ENCODE assay signal across 23 cellular contexts in the genomic region with DNA sequence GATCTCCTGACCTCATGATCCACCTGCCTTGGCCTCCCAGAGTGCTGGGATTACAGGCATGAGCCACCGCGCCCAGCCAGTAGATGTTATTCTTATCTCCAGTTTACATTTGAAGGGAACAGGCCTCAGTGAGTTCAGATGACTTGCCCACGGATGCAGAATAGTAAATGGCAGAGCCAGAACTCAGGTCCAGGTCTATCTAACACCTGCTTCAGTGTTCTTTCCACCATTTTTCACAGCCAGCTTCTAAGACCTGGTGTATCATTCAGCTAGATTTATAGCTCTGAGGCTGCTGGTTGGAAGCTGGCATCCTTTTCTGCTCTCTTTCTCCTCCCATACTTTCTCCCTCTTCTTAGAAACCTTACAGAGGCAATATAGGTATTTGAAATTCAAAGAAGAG. TPM values are rescaled to one million over a fixed set of nuclear protein-coding genes. Genes with fewer than 3 reads are reported as not detected.
"Had no signal": no experiment of that assay in that cellular context is flagged by ENCODE, and none has a peak within 500 bp of the region (broad histone marks: within the 10 kb centered on the region; RNA-seq: fewer than 3 reads in every experiment).

No MANE protein-coding gene starts in this region.

- DNase-seq: heart right ventricle; lower lobe of right lung; mammary epithelial cell; mesenchymal stem cell; naive B cell; ovary; right lobe of liver; stimulated activated CD4-positive, alpha-beta T cell treated with anti-CD3 and anti-CD28 coated beads, Interleukin-1b, Interleukin-23, amount 100 ng/mL, for 48 hours; stimulated activated CD4-positive, alpha-beta T cell treated with anti-CD3 and anti-CD28 coated beads, Interleukin-2, amount 100 ng/mL, for 48 hours; stimulated activated CD4-positive, alpha-beta T cell treated with anti-CD3 and anti-CD28 coated beads, Interleukin-4, amount 100 ng/mL, for 4 hours; stimulated activated CD8-positive, alpha-beta memory T cell treated with anti-CD3 and anti-CD28 coated beads, Interleukin-4, amount 100 ng/mL, for 48 hours; stimulated activated naive CD4-positive, alpha-beta T cell treated with Interleukin-2 at 50 U/mL for 16 hours; stimulated activated naive CD8-positive, alpha-beta T cell treated with anti-CD3 and anti-CD28 coated beads, Interleukin-15, amount 100 ng/mL, for 72 hours; substantia nigra; transverse colon; upper lobe of left lung had no signal

- H3K4me1 ChIP-seq: lower lobe of right lung, transverse colon, upper lobe of left lung, vagina had no signal

- H3K27ac ChIP-seq: hepatocyte, lower lobe of right lung, ovary, right lobe of liver, transverse colon, upper lobe of left lung, vagina had no signal

- H3K4me1 Mint-ChIP-seq: stimulated activated memory B cell treated with anti-CD40 and anti-IgM and Interleukin-4, amounts not matched to agents 10 μg/mL and 1 μg/mL and 100 μg/mL, for 72 hours; stimulated activated naive CD8-positive, alpha-beta T cell treated with anti-CD3 and anti-CD28 coated beads, Interleukin-15, amount 100 ng/mL, for 72 hours had no signal

- H3K9me3 ChIP-seq: heart right ventricle, lower lobe of right lung, ovary, right lobe of liver, transverse colon, upper lobe of left lung, vagina had no signal

- H3K27me3 ChIP-seq: heart right ventricle, hepatocyte, ovary, right lobe of liver, transverse colon, upper lobe of left lung, vagina had no signal

- H3K4me3 ChIP-seq: heart right ventricle, hepatocyte, lower lobe of right lung, ovary, right lobe of liver, smooth muscle cell, transverse colon, upper lobe of left lung, vagina had no signal

- H3K9me3 Mint-ChIP-seq: naive B cell; natural killer cell treated with Interleukin-12 subunit alpha and Interleukin-12 subunit beta and Interleukin-15 and Interleukin-18, amount 100 ng/mL, for 72 hours; stimulated activated memory B cell treated with anti-CD40 and anti-IgM and Interleukin-4, amounts not matched to agents 10 μg/mL and 1 μg/mL and 100 μg/mL, for 72 hours; stimulated activated naive CD8-positive, alpha-beta T cell treated with anti-CD3 and anti-CD28 coated beads, Interleukin-15, amount 100 ng/mL, for 72 hours had no signal

- H3K36me3 ChIP-seq: ovary had no signal

- ATAC-seq: lower lobe of right lung; natural killer cell treated with Interleukin-12 subunit alpha and Interleukin-12 subunit beta and Interleukin-15 and Interleukin-18, amount 100 ng/mL, for 72 hours; right lobe of liver; stimulated activated memory B cell treated with anti-CD40 and anti-IgM and Interleukin-4, amounts not matched to agents 10 μg/mL and 1 μg/mL and 100 μg/mL, for 72 hours; stimulated activated naive CD8-positive, alpha-beta T cell treated with anti-CD3 and anti-CD28 coated beads, Interleukin-15, amount 100 ng/mL, for 72 hours had no signal

- H3K27ac Mint-ChIP-seq: natural killer cell treated with Interleukin-12 subunit alpha and Interleukin-12 subunit beta and Interleukin-15 and Interleukin-18, amount 100 ng/mL, for 72 hours; progenitor cell of endocrine pancreas; stimulated activated memory B cell treated with anti-CD40 and anti-IgM and Interleukin-4, amounts not matched to agents 10 μg/mL and 1 μg/mL and 100 μg/mL, for 72 hours had no signal

- FAIRE-seq: keratinocyte had no signal

- H3K4me3 Mint-ChIP-seq: naive B cell; natural killer cell treated with Interleukin-12 subunit alpha and Interleukin-12 subunit beta and Interleukin-15 and Interleukin-18, amount 100 ng/mL, for 72 hours; stimulated activated memory B cell treated with anti-CD40 and anti-IgM and Interleukin-4, amounts not matched to agents 10 μg/mL and 1 μg/mL and 100 μg/mL, for 72 hours; stimulated activated naive CD8-positive, alpha-beta T cell treated with anti-CD3 and anti-CD28 coated beads, Interleukin-15, amount 100 ng/mL, for 72 hours had no signal

- H3K27me3 Mint-ChIP-seq: naive B cell; natural killer cell treated with Interleukin-12 subunit alpha and Interleukin-12 subunit beta and Interleukin-15 and Interleukin-18, amount 100 ng/mL, for 72 hours; progenitor cell of endocrine pancreas; stimulated activated memory B cell treated with anti-CD40 and anti-IgM and Interleukin-4, amounts not matched to agents 10 μg/mL and 1 μg/mL and 100 μg/mL, for 72 hours; stimulated activated naive CD8-positive, alpha-beta T cell treated with anti-CD3 and anti-CD28 coated beads, Interleukin-15, amount 100 ng/mL, for 72 hours had no signal

RNA-seq across cellular contexts. Expression of a gene that starts 10.8 kb away (rescaled TPM):
- total RNA-seq: natural killer cell treated with Interleukin-12 subunit alpha and Interleukin-12 subunit beta and Interleukin-15 and Interleukin-18, amount 100 ng/mL, for 72 hours had no signal
